In the genomic region with DNA sequence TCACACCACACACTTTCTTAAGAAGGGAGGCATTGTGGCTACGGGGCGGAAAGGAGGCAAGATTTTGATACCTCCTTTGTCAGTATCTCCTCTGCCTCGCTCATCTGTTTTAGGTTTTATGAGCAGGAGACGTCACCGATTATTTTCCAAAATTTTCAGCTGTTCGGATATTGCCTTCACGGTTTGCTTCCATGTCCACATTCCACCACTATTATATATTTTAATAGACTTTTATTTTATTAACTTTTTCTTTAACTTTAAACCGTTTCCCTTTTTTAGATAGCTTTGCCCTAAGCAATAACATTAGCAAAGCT, we compare ENCODE assay signal across 8 cellular contexts. TPM values are rescaled to one million over a fixed set of nuclear protein-coding genes. Genes with fewer than 3 reads are reported as not detected.
DNase-seq lines count a peak whose midpoint lies in the region; TF ChIP-seq lines count a peak whose summit lies in the region.

No MANE protein-coding gene starts in this region.

- BruUV-seq in A673 (replicated peaks; lab: Mats Ljungman, UMichigan): TSS peak; percentile 98

- H3K27ac ChIP-seq in A673 (ENCODE audit: low read depth, low read length, poor library complexity, severe bottlenecking) (peak overlapping the region; percentile 98), HUES64 (ENCODE audit: low read depth, low read length) (peak overlapping the region; percentile 97)

- no peaks in the 10 kb centered on the region for H3K9me3 ChIP-seq in A673 (ENCODE audit: low read depth, low read length, poor library complexity, severe bottlenecking)
- H3K9me3 ChIP-seq in HUES64 (ENCODE audit: insufficient read depth, low read depth, low read length): no peaks in the 10 kb centered on the region
- H3K9me3 ChIP-seq in mucosa of stomach (ENCODE audit: control insufficient read depth, low read length): no peaks in the 10 kb centered on the region

- H3K4me1 ChIP-seq in A673 (ENCODE audit: insufficient read depth, low read length, poor library complexity, severe bottlenecking) (peaks cover 45% of the 10 kb centered on the region), HUES64 (ENCODE audit: insufficient read depth, low read length) (peaks cover 34% of the 10 kb centered on the region), mucosa of stomach (ENCODE audit: control insufficient read depth, insufficient read depth, low read length) (peaks cover 17% of the 10 kb centered on the region)

- H3K36me3 ChIP-seq in A673 (ENCODE audit: insufficient read depth, low read length, poor library complexity, severe bottlenecking) (no peaks in the 10 kb centered on the region), HUES64 (ENCODE audit: insufficient read depth, low read length) (no peaks in the 10 kb centered on the region), mucosa of stomach (ENCODE audit: control insufficient read depth, insufficient read depth, low read length) (no peaks in the 10 kb centered on the region)

- TF ChIP-seq CTCF in A673 (conservative IDR thresholded peaks at IDR 0.05; ENCODE audit: low read depth, low read length) (0 out of 2 replicates have a peak, but pooled peaks have one; percentile 9), cardiac fibroblast (IDR thresholded peaks at IDR 0.05; ENCODE audit: low read depth, low read length) (no peak)

- CTCF ChIA-PET in A673 (lab: Charles Lee): interaction anchor here (0.6 to 8.7 kb wide), 7 partner anchors 10 to 279 kb away, joined by 3 to 205 read pairs (median 4); partner anchors contain the start of gene DGKZ

- peak overlapping the region; percentile 96 for H3K9ac ChIP-seq in HUES64 (ENCODE audit: low read depth, low read length)
- H3K9ac ChIP-seq in mucosa of stomach (ENCODE audit: low read length): peak overlapping the region; percentile 63

- no peak for DNase-seq in A673 (ENCODE audit: low spot score)
- no peak for DNase-seq in cardiac fibroblast (ENCODE audit: low read depth in 2 of 2)
- DNase-seq in Ammon's horn (ENCODE audit: low spot score): no peak
- no peak for DNase-seq in HUDEP-2 (lab: John Stamatoyannopoulos, UW; ENCODE audit: unreplicated experiment in 76 of 76)
- no peak for DNase-seq in NCI-H1930 (lab: John Stamatoyannopoulos, UW)
- no peak for DNase-seq in NCI-H1436 treated with DMSO at 0.1 percent for 48 hours (lab: John Stamatoyannopoulos, UW)

- intact Hi-C loops in A673 (cut with micrococcal nuclease; ENCODE audit: unreplicated experiment): loop anchor here (2.0 to 10.0 kb wide), 3 partner anchors 35 to 1621 kb away; no protein-coding TSS in a partner anchor

- POLR2A ChIA-PET in A673 (lab: Charles Lee; ENCODE audit: low non-redundant PET): interaction anchor here (0.6 to 1.4 kb wide), 11 partner anchors 28 to 1836 kb away, joined by 3 to 9 read pairs (median 5); partner anchors contain the start of genes CREB3L1 and CRY2

- H3K27me3 ChIP-seq in A673 (replicated peaks; ENCODE audit: insufficient read depth, low read depth, low read length, poor library complexity) (no peaks in the 10 kb centered on the region), HUES64 (ENCODE audit: insufficient read depth, low read length) (peaks cover 3% of the 10 kb centered on the region), mucosa of stomach (ENCODE audit: control insufficient read depth, insufficient read depth, low read length) (peaks cover 3% of the 10 kb centered on the region)

- WGBS in HUES64: 44% methylated on average over 6 of the region's 8 CpGs

- H3K4me3 ChIP-seq in A673 (ENCODE audit: low read depth, low read length, poor library complexity, severe bottlenecking) (peak overlapping the region; percentile 45), HUES64 (ENCODE audit: low read length) (peak overlapping the region; percentile 66), cardiac fibroblast (replicated peaks in 1 of 2; ENCODE audit: low read depth in 2 of 2, low read length in 2 of 2) (peak overlapping the region; percentile 28 to 52), mucosa of stomach (ENCODE audit: low read length) (no peak overlapping the region)

RNA-seq across cellular contexts. Expression of gene CREB3L1, which starts 33.7 kb away (rescaled TPM):
- 3.5 and 10.7 TPM in 2 replicates for total RNA-seq in A673 (2021)
- 4.6 TPM for polyA plus RNA-seq in HUES64 (2013, experiment 1 of 2)
- 9.1 TPM for polyA plus RNA-seq in HUES64 (2013, experiment 2 of 2)
